11 cellular contexts compared by ENCODE assay signal in the genomic region with DNA sequence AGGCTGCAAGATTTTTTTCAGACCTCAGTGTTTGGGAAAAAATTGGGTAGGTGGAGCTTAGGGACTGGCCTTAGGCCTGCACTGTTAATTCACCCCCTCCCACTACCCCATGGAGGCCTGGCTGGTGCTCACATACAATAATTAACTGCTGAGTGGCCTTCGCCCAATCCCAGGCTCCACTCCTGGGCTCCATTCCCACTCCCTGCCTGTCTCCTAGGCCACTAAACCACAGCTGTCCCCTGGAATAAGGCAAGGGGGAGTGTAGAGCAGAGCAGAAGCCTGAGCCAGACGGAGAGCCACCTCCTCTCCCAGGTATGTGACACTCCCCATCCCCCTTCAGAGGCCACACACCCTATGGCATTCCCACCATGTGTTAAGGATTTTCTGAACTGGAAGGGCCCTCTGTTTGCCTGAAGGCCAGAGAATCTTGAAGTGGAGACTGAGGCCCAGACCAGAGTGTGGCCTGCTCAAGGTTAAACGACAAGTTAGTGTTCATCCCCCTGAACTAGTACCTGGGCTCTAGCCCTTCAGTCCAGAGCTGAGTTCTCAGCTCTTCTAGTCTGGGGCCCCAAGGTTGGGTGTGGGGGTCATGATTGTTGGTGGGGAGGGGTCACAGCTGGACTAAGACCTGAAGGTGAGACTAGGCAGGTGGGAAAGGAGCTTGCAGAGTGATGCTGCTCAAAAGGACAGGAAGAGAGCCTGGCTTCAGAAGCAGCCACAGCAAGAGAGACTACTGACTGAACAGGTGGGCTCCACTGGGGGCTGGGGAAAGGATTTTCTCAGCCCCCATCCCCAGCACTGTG. TPM values are rescaled to one million over a fixed set of nuclear protein-coding genes. Genes with fewer than 3 reads are reported as not detected.
DNase-seq lines count a peak whose midpoint lies in the region; ATAC-seq and TF ChIP-seq lines count a peak whose summit lies in the region.
"Had no signal": no experiment of that assay in that cellular context is flagged by ENCODE, and none has a peak within 500 bp of the region (broad histone marks: within the 10 kb centered on the region; RNA-seq: fewer than 3 reads in every experiment).

No MANE protein-coding gene starts in this region.

- H3K27me3 ChIP-seq in lower lobe of right lung (ENCODE audit: low read depth) (no peaks in the 10 kb centered on the region), gastrocnemius medialis (no peaks in the 10 kb centered on the region)

- no peaks in the 10 kb centered on the region for H3K36me3 Mint-ChIP-seq in dendritic cell treated with granulocyte-macrophage colony-stimulating factor and Interleukin-4, amounts not matched to agents 40 ng/mL and 50 ng/mL, for 4 days (ENCODE audit: low read depth)
- H3K36me3 Mint-ChIP-seq: naive thymus-derived CD8-positive, alpha-beta T cell had no signal

- H3K4me3 ChIP-seq in lower lobe of right lung: no peak overlapping the region
- no peak overlapping the region for H3K4me3 ChIP-seq in gastrocnemius medialis
- H3K4me3 ChIP-seq: skin epidermis had no signal

- no peak for TF ChIP-seq CTCF in lower lobe of right lung (IDR thresholded peaks at IDR 0.05)
- TF ChIP-seq CTCF in gastrocnemius medialis (IDR thresholded peaks at IDR 0.05 in 4 of 5, conservative IDR thresholded peaks at IDR 0.05 in 1 of 5): no peak

- in situ Hi-C loops in gastrocnemius medialis (cut with MboI; ENCODE audit: low sequenced_read_pairs in 4 of 4): no loop called here

- H3K9me3 ChIP-seq in lower lobe of right lung: no peaks in the 10 kb centered on the region
- no peaks in the 10 kb centered on the region for H3K9me3 ChIP-seq in gastrocnemius medialis

- H3K27me3 Mint-ChIP-seq in dendritic cell treated with granulocyte-macrophage colony-stimulating factor and Interleukin-4, amounts not matched to agents 40 ng/mL and 50 ng/mL, for 4 days: no peaks in the 10 kb centered on the region

- H3K4me1 ChIP-seq in lower lobe of right lung (peaks cover 6% of the 10 kb centered on the region), gastrocnemius medialis (no peaks in the 10 kb centered on the region)

- peak overlapping the region; percentile 16 for H3K27ac Mint-ChIP-seq in dendritic cell treated with granulocyte-macrophage colony-stimulating factor and Interleukin-4, amounts not matched to agents 40 ng/mL and 50 ng/mL, for 4 days

- H3K4me1 Mint-ChIP-seq in dendritic cell treated with granulocyte-macrophage colony-stimulating factor and Interleukin-4, amounts not matched to agents 40 ng/mL and 50 ng/mL, for 4 days (ENCODE audit: low read depth): no peaks in the 10 kb centered on the region
- H3K4me1 Mint-ChIP-seq: naive thymus-derived CD8-positive, alpha-beta T cell had no signal

- H3K27ac ChIP-seq in lower lobe of right lung (peak overlapping the region; percentile 67), gastrocnemius medialis (no peak overlapping the region)

- no peaks in the 10 kb centered on the region for H3K36me3 ChIP-seq in lower lobe of right lung
- H3K36me3 ChIP-seq in gastrocnemius medialis: no peaks in the 10 kb centered on the region

- no peaks in the 10 kb centered on the region for H3K9me3 Mint-ChIP-seq in dendritic cell treated with granulocyte-macrophage colony-stimulating factor and Interleukin-4, amounts not matched to agents 40 ng/mL and 50 ng/mL, for 4 days
- H3K9me3 Mint-ChIP-seq: naive thymus-derived CD8-positive, alpha-beta T cell had no signal

- no peak for TF ChIP-seq POLR2A in gastrocnemius medialis (IDR thresholded peaks at IDR 0.05)

- DNase-seq in Ammon's horn (ENCODE audit: low spot score) (peak; percentile 60), NCI-H1105 (lab: John Stamatoyannopoulos, UW) (peak; percentile 44), lower lobe of right lung (peak; percentile 61), gastrocnemius medialis (no peak), NCI-H526 treated with DMSO at 0.1 percent for 48 hours (lab: John Stamatoyannopoulos, UW) (no peak)
- DNase-seq: activated T-cell treated with anti-CD3 and anti-CD28 coated beads, Interleukin-2, amount 50 U/mL, for 1 hour; naive thymus-derived CD8-positive, alpha-beta T cell had no signal

- H3K4me3 Mint-ChIP-seq in dendritic cell treated with granulocyte-macrophage colony-stimulating factor and Interleukin-4, amounts not matched to agents 40 ng/mL and 50 ng/mL, for 4 days: no peak overlapping the region
- H3K4me3 Mint-ChIP-seq: naive thymus-derived CD8-positive, alpha-beta T cell had no signal

- intact Hi-C loops in dendritic cell treated with granulocyte-macrophage colony-stimulating factor and Interleukin-4, amounts not matched to agents 40 ng/mL and 50 ng/mL, for 4 days (cut with micrococcal nuclease): no loop called here
- intact Hi-C loops in lower lobe of right lung (cut with DNase I): no loop called here
- intact Hi-C loops in gastrocnemius medialis (cut with DNase I; ENCODE audit: low total_unique reads): no loop called here

- ATAC-seq in lower lobe of right lung: peak; percentile 85 to 92
- ATAC-seq in HG02678 (IDR thresholded peaks at IDR 0.05; ENCODE audit: unreplicated experiment): no peak
- no peak for ATAC-seq in gastrocnemius medialis
- no peak for ATAC-seq in HG02763 (IDR thresholded peaks at IDR 0.05; ENCODE audit: unreplicated experiment)
- ATAC-seq: naive thymus-derived CD8-positive, alpha-beta T cell had no signal

RNA-seq across cellular contexts. Expression of gene FOLR1, which starts 2.3 kb away (rescaled TPM):
- total RNA-seq in lower lobe of right lung (134 TPM), gastrocnemius medialis (not detected)
- total RNA-seq: naive thymus-derived CD8-positive, alpha-beta T cell had no signal

RNA-seq across cellular contexts. Expression of gene FOLR2, which starts 26.9 kb away (rescaled TPM):
- total RNA-seq in lower lobe of right lung: 28.1 TPM
- 10 to 100 TPM in 3 of 4 donors, 1 to 10 TPM in 1; 7.5 to 14.6 (median 13.0) TPM for total RNA-seq in gastrocnemius medialis

RNA-seq across cellular contexts. Expression of gene INPPL1, which starts 34.9 kb away (rescaled TPM):
- total RNA-seq in lower lobe of right lung (147 TPM), gastrocnemius medialis (100 to 1,000 TPM in 3 of 4 donors, 10 to 100 TPM in 1; 75.6 to 112 (median 107) TPM)

RNA-seq across cellular contexts. Expression of gene FOLR3, which starts 54.1 kb away (rescaled TPM):
- total RNA-seq in lower lobe of right lung: 53.1 TPM
- total RNA-seq in gastrocnemius medialis: 1 to 10 TPM in 1 of 4 donors, not detected in 3; 1.1 TPM
- total RNA-seq: naive thymus-derived CD8-positive, alpha-beta T cell had no signal

RNA-seq across cellular contexts. Expression of gene PHOX2A, which starts 54.3 kb away (rescaled TPM):
- total RNA-seq in lower lobe of right lung (not detected), gastrocnemius medialis (not detected)
- total RNA-seq: naive thymus-derived CD8-positive, alpha-beta T cell had no signal

Comparison
In these comparisons a context has a peak if more than half of its experiments do, and no peak if none do; other contexts are left out.
1. DNase-seq: peak in Ammon's horn (single experiment), NCI-H1105 (single experiment) and lower lobe of right lung (single experiment); none in gastrocnemius medialis (0 of 2) and NCI-H526 treated with DMSO at 0.1 percent for 48 hours (single experiment).
2. ATAC-seq: peak in lower lobe of right lung (2 of 2); none in HG02678 (single experiment), gastrocnemius medialis (0 of 2) and HG02763 (single experiment).
3. RNA of gene FOLR1, which starts 2.3 kb away (total RNA-seq): 134 TPM in lower lobe of right lung (single experiment); not detected in gastrocnemius medialis; every median in the first group is over 100 times any median in the second.